In the genomic region with DNA sequence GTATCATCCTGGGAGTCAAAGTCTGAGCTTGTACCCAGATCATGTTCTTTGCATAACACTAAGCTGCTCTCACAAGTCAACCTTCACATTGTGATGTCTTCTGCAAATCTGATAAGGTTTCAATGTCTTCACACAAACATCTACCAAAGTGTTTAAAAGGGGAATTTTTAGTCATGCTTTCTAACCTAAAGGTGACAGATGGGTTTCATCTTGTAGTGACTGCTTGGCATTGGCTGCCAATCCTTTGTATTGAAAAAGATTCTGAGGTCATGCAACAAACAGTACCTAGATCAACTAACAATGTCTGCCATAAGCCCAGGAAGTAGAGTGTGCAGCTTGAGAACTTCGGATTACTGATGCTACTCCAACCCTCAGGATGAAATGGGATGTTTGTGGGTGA, we compare ENCODE assay signal across 32 cellular contexts.
"Had no signal": no experiment of that assay in that cellular context is flagged by ENCODE, and none has a peak within 500 bp of the region (broad histone marks: within the 10 kb centered on the region; RNA-seq: fewer than 3 reads in every experiment).

No MANE protein-coding gene starts in this region.

- H3K36me3 ChIP-seq: left lung, lower lobe of right lung, pancreas, prostate gland, stomach, thyroid gland, transverse colon, upper lobe of left lung, vagina had no signal

- ATAC-seq: left colon; left lung; lower lobe of right lung; naive thymus-derived CD8-positive, alpha-beta T cell; pancreas; right cardiac atrium; sciatic nerve; stimulated activated memory B cell treated with anti-CD40 and anti-IgM and Interleukin-4, amounts not matched to agents 10 μg/mL and 1 μg/mL and 100 μg/mL, for 72 hours; stimulated activated naive CD8-positive, alpha-beta T cell treated with anti-CD3 and anti-CD28 coated beads, Interleukin-15, Interleukin-2, amounts not matched to agents 100 U/mL and 50 U/mL, for 24 hours had no signal

- H3K4me3 ChIP-seq: left lung, lower lobe of right lung, pancreas, prostate gland, stomach, testis, thyroid gland, transverse colon, upper lobe of left lung, vagina had no signal

- H3K9me3 ChIP-seq: left lung, lower lobe of right lung, pancreas, prostate gland, stomach, testis, thyroid gland, transverse colon, upper lobe of left lung, vagina had no signal

- H3K27me3 ChIP-seq: left lung, pancreas, stomach, testis, thyroid gland, transverse colon, upper lobe of left lung, vagina had no signal

- H3K9me3 Mint-ChIP-seq: immature natural killer cell; neural crest cell; stimulated activated memory B cell treated with anti-CD40 and anti-IgM and Interleukin-4, amounts not matched to agents 10 μg/mL and 1 μg/mL and 100 μg/mL, for 72 hours had no signal

- H3K4me3 Mint-ChIP-seq: immature natural killer cell; naive thymus-derived CD8-positive, alpha-beta T cell; nephron; neural crest cell; stimulated activated memory B cell treated with anti-CD40 and anti-IgM and Interleukin-4, amounts not matched to agents 10 μg/mL and 1 μg/mL and 100 μg/mL, for 72 hours had no signal

- H3K27ac Mint-ChIP-seq: immature natural killer cell; naive thymus-derived CD8-positive, alpha-beta T cell; nephron had no signal

- H3K4me1 ChIP-seq: left lung, lower lobe of right lung, pancreas, prostate gland, stomach, testis, thyroid gland, transverse colon, upper lobe of left lung, vagina had no signal

- H3K36me3 Mint-ChIP-seq: immature natural killer cell; naive thymus-derived CD8-positive, alpha-beta T cell had no signal

- H3K27ac ChIP-seq: left lung, lower lobe of right lung, pancreas, prostate gland, stomach, testis, thyroid gland, transverse colon, upper lobe of left lung, vagina had no signal

- FAIRE-seq: islet of Langerhans, kidney, pancreas, small intestine had no signal

- H3K4me1 Mint-ChIP-seq: nephron, neural crest cell had no signal

- H3K27me3 Mint-ChIP-seq: stimulated activated memory B cell treated with anti-CD40 and anti-IgM and Interleukin-4, amounts not matched to agents 10 μg/mL and 1 μg/mL and 100 μg/mL, for 72 hours had no signal

- DNase-seq: hypothalamus; immature natural killer cell; kidney; left colon; left lung; lower lobe of right lung; mammary epithelial cell; mesenchymal stem cell; naive thymus-derived CD8-positive, alpha-beta T cell; nucleus accumbens; pancreas; posterior cingulate gyrus; retina; right cardiac atrium; small intestine; stimulated activated CD4-positive, alpha-beta T cell treated with anti-CD3 and anti-CD28 coated beads, Interleukin-1b, Interleukin-23, amount 100 ng/mL, for 48 hours; stimulated activated CD4-positive, alpha-beta T cell treated with anti-CD3 and anti-CD28 coated beads, Interleukin-2, amount 100 ng/mL, for 48 hours; stimulated activated CD4-positive, alpha-beta T cell treated with anti-CD3 and anti-CD28 coated beads, Interleukin-4, amount 100 ng/mL, for 4 hours; stimulated activated CD8-positive, alpha-beta memory T cell treated with anti-CD3 and anti-CD28 coated beads, Interleukin-4, amount 100 ng/mL, for 48 hours; stimulated activated naive CD8-positive, alpha-beta T cell treated with anti-CD3 and anti-CD28 coated beads, Interleukin-15, Interleukin-2, amounts not matched to agents 100 U/mL and 50 U/mL, for 24 hours; stomach; testis; thyroid gland; transverse colon; upper lobe of left lung had no signal
